ENCODE assay signal across 8 cellular contexts in genomic region chr3:120348065-120348980, GRCh38. TPM values are rescaled to one million over a fixed set of nuclear protein-coding genes. Genes with fewer than 3 reads are reported as not detected.
DNase-seq lines count a peak whose midpoint lies in the region; ATAC-seq and TF ChIP-seq lines count a peak whose summit lies in the region.

No MANE protein-coding gene starts in this region.

- intact Hi-C loops in lower leg skin (cut with DNase I; ENCODE audit: low total_unique reads), result no loop called here

- ATAC-seq in HG02642 (IDR thresholded peaks at IDR 0.05; ENCODE audit: poor library complexity, unreplicated experiment), result peak; percentile 61
- ATAC-seq in central memory CD8-positive, alpha-beta T cell (replicated peaks; ENCODE audit: extremely low read depth, poor library complexity, severe bottlenecking), result peak; percentile 54

- WGBS in lower leg skin, 2 donors, result 2% methylated on average over 32 to 35 of the region's 40 CpGs

- H3K27me3 Mint-ChIP-seq in central memory CD8-positive, alpha-beta T cell, result no peaks in the 10 kb centered on the region

- H3K4me1 Mint-ChIP-seq in central memory CD8-positive, alpha-beta T cell, result peaks cover 48% of the 10 kb centered on the region

- peak; percentile 89 for DNase-seq in NCI-H82 (lab: John Stamatoyannopoulos, UW)
- no peak for DNase-seq in NCI-H82 treated with DMSO at 0.1 percent for 48 hours (lab: John Stamatoyannopoulos, UW; ENCODE audit: unreplicated experiment)
- DNase-seq in NCI-H1092 (lab: John Stamatoyannopoulos, UW), result peak; percentile 63
- peak; percentile 15 for DNase-seq in UCSD-AML1 (lab: John Stamatoyannopoulos, UW; ENCODE audit: unreplicated experiment)
- DNase-seq in central memory CD8-positive, alpha-beta T cell (ENCODE audit: low spot score in 2 of 2), result peak; percentile 29 to 45
- DNase-seq in lower leg skin (ENCODE audit: low spot score in 2 of 2), result peak in 1 of 2 donors; percentile 89
- DNase-seq in stimulated activated CD8-positive, alpha-beta memory T cell treated with anti-CD3 and anti-CD28 coated beads, Interleukin-7, amount 100 ng/mL, for 24 hours (ENCODE audit: low read depth), result peak; percentile 15

- peak overlapping the region; percentile 87 for H3K4me3 ChIP-seq in lower leg skin (ENCODE audit: low read depth, poor library complexity, severe bottlenecking)

- H3K36me3 Mint-ChIP-seq in central memory CD8-positive, alpha-beta T cell (ENCODE audit: insufficient read depth), result peaks cover 23% of the 10 kb centered on the region

- H3K9me3 Mint-ChIP-seq in central memory CD8-positive, alpha-beta T cell, result no peaks in the 10 kb centered on the region

- peak overlapping the region; percentile 62 for H3K27ac Mint-ChIP-seq in central memory CD8-positive, alpha-beta T cell (ENCODE audit: low read depth)

- TF ChIP-seq CTCF in lower leg skin (IDR thresholded peaks at IDR 0.05), result no peak

- no peak for TF ChIP-seq POLR2A in lower leg skin (IDR thresholded peaks at IDR 0.05)

- peak overlapping the region; percentile 87 for H3K4me3 Mint-ChIP-seq in central memory CD8-positive, alpha-beta T cell

RNA-seq across cellular contexts. Expression of gene LRRC58, which starts 0.8 kb away (rescaled TPM):
- 10 to 100 TPM; 29.3 to 33.0 (median 31.3) TPM for total RNA-seq in lower leg skin
